1 cellular context compared by ENCODE assay signal in genomic region chr6:25652007-25652515, GRCh38.
TF ChIP-seq lines count a peak whose summit lies in the region.

TSS of gene SCGN (plus strand) at chr6:25652215. CDS start at chr6:25652404, 189 bp downstream.

TF ChIP-seq in A549, 52 proteins besides CTCF, POLR2A, EP300 and RAD21 (continued from another document):
- TF ChIP-seq ATOH8 (CRISPR knock-in tag; IDR thresholded peaks at IDR 0.05; ENCODE audit: low read depth) = no peak
- TF ChIP-seq EHMT2 (IDR thresholded peaks at IDR 0.05; ENCODE audit: low read depth) = peak; percentile 30; the same call in 1 of the 2 replicates
- TF ChIP-seq MAX (IDR thresholded peaks at IDR 0.05) = no peak
